ENCODE assay signal across 8 cellular contexts in the genomic region with DNA sequence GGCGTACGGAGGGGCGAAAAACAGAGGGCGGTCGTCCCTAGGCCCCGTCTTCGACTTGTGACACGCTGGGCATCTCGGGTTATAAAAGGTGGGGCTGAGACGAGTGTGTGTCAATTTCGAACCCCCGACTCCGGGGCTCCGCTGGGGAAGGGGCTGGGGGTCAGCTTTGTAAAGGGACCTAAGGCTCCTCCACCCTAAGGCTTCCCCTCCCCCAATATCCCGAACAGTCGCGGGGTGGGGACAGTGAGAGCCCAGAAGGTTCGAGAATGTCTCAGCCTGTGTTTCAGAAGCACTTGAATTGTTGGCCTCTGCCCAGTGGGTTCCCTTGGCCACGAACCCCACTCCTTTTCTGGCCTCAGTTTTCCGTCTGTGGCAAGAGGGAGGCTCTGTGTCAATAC. TPM values are rescaled to one million over a fixed set of nuclear protein-coding genes. Genes with fewer than 3 reads are reported as not detected.
DNase-seq lines count a peak whose midpoint lies in the region; ATAC-seq and TF ChIP-seq lines count a peak whose summit lies in the region.

No MANE protein-coding gene starts in this region.

- TF ChIP-seq POLR2A in right lobe of liver (IDR thresholded peaks at IDR 0.05): no peak

- H3K4me3 ChIP-seq in OCI-LY1 (ENCODE audit: low read depth, low read length, poor library complexity, severe bottlenecking) (peak overlapping the region; percentile 83), right lobe of liver (peak overlapping the region; percentile 72 to 93 (median 90))

- H3K27ac ChIP-seq in OCI-LY1 (ENCODE audit: low read depth, low read length, poor library complexity, severe bottlenecking) (no peak overlapping the region), right lobe of liver (peak overlapping the region; percentile 98 to 99 (median 98))

- H3K79me2 ChIP-seq in OCI-LY1 (ENCODE audit: insufficient read depth, low read length): no peaks in the 10 kb centered on the region

- peaks cover 12% of the 10 kb centered on the region for H3K4me1 ChIP-seq in OCI-LY1 (ENCODE audit: insufficient read depth, low read length, severe bottlenecking)
- H3K4me1 ChIP-seq in right lobe of liver: peaks cover 0 to 27% (median 0%) of the 10 kb centered on the region in 4 donors

- H3K9me3 ChIP-seq in OCI-LY1 (ENCODE audit: low read length) (no peaks in the 10 kb centered on the region), right lobe of liver (no peaks in the 10 kb centered on the region)

- intact Hi-C loops in right lobe of liver (cut with DNase I): no loop called here

- peak overlapping the region; percentile 85 for H3K4me2 ChIP-seq in OCI-LY1 (ENCODE audit: low read length)

- peak overlapping the region; percentile 82 for H3K9ac ChIP-seq in OCI-LY1 (ENCODE audit: low read length)

- in situ Hi-C loops in G401 (cut with HindIII; ENCODE audit: low sequenced_read_pairs): no loop called here

- ATAC-seq in right lobe of liver: peak; percentile 3 to 54 (median 37)
- ATAC-seq in GM19351 (IDR thresholded peaks at IDR 0.05; ENCODE audit: unreplicated experiment): no peak
- no peak for ATAC-seq in GM19395 (IDR thresholded peaks at IDR 0.05; ENCODE audit: unreplicated experiment)

- no peaks in the 10 kb centered on the region for H4K20me1 ChIP-seq in OCI-LY1 (ENCODE audit: insufficient read depth, low read length)

- no peaks in the 10 kb centered on the region for H3F3A ChIP-seq in OCI-LY1 (ENCODE audit: insufficient read depth, low read length)

- H3K27me3 ChIP-seq in OCI-LY1 (ENCODE audit: insufficient read depth, low read length): no peaks in the 10 kb centered on the region
- no peaks in the 10 kb centered on the region for H3K27me3 ChIP-seq in right lobe of liver

- peaks cover 15% of the 10 kb centered on the region; the same call in 1 of the 2 replicates for H3K36me3 ChIP-seq in OCI-LY1 (ENCODE audit: insufficient read depth, low read length)
- peaks cover 0 to 16% (median under 1%) of the 10 kb centered on the region in 4 donors for H3K36me3 ChIP-seq in right lobe of liver

- H2AFZ ChIP-seq in OCI-LY1 (ENCODE audit: low read length): no peak overlapping the region

- H3K9me2 ChIP-seq in OCI-LY1 (ENCODE audit: low read depth, low read length): no peaks in the 10 kb centered on the region

- TF ChIP-seq CTCF in OCI-LY1 (IDR thresholded peaks at IDR 0.05; ENCODE audit: low read length) (no peak), right lobe of liver (IDR thresholded peaks at IDR 0.05) (no peak)

- DNase-seq in G401 (ENCODE audit: low spot score): peak; percentile 67
- peak; percentile 55 for DNase-seq in cerebellum (ENCODE audit: low spot score)
- peak in 2 of 3 donors; percentile 55 to 58 for DNase-seq in right lobe of liver
- DNase-seq in superior temporal gyrus (ENCODE audit: extremely low spot score): peak; percentile 73
- no peak for DNase-seq in NCI-H2029 treated with DMSO at 0.1 percent for 48 hours (lab: John Stamatoyannopoulos, UW)

- 2% methylated on average over 15 of the region's 20 CpGs for WGBS in right lobe of liver (ENCODE audit: insufficient coverage, low coverage, low lambda C conversion rate, missing lambda C conversion rate)

RNA-seq across cellular contexts. Expression of gene SELENOW, which starts 0.5 kb away (rescaled TPM):
- total RNA-seq in G401 (2014; rRNA removed; shearing (Covaris generic)): 322 and 424 TPM in 2 replicates
- total RNA-seq in cerebellum: 151 TPM
- total RNA-seq in right lobe of liver: 100 to 1,000 TPM in 3 of 6 experiments, 10 to 100 TPM in 3; 46.4 to 141 (median 83.0) TPM

RNA-seq across cellular contexts. Expression of gene TPRX1, which starts 25.4 kb away (rescaled TPM):
- total RNA-seq in G401 (2014; rRNA removed; shearing (Covaris generic)): not detected in 2 replicates
- not detected for total RNA-seq in cerebellum
- total RNA-seq in right lobe of liver: not detected

RNA-seq across cellular contexts. Expression of gene NOP53, which starts 33.6 kb away (rescaled TPM):
- 431 and 471 TPM in 2 replicates for total RNA-seq in G401 (2014; rRNA removed; shearing (Covaris generic))
- total RNA-seq in cerebellum: 30.8 TPM
- 100 to 1,000 TPM in 1 of 6 experiments, 10 to 100 TPM in 5; 73.6 to 105 (median 79.4) TPM for total RNA-seq in right lobe of liver

RNA-seq across cellular contexts. Expression of gene CRX, which starts 42.8 kb away (rescaled TPM):
- 0.34 and 0.68 TPM in 2 replicates for total RNA-seq in G401 (2014; rRNA removed; shearing (Covaris generic))
- total RNA-seq in cerebellum (not detected), right lobe of liver (not detected)

Comparison
In these comparisons a context has a peak if more than half of its experiments do, and no peak if none do; other contexts are left out.
1. ATAC-seq: peak in right lobe of liver (4 of 4); none in GM19351 (single experiment) and GM19395 (single experiment).